15 cellular contexts compared by ENCODE assay signal in genomic region chr2:10494351-10495066, GRCh38. TPM values are rescaled to one million over a fixed set of nuclear protein-coding genes. Genes with fewer than 3 reads are reported as not detected.
DNase-seq lines count a peak whose midpoint lies in the region; ATAC-seq and TF ChIP-seq lines count a peak whose summit lies in the region.
"Had no signal": no experiment of that assay in that cellular context is flagged by ENCODE, and none has a peak within 500 bp of the region (broad histone marks: within the 10 kb centered on the region; RNA-seq: fewer than 3 reads in every experiment).

No MANE protein-coding gene starts in this region.

- no peaks in the 10 kb centered on the region for H3K36me3 ChIP-seq in CD4-positive, alpha-beta memory T cell (ENCODE audit: insufficient read depth, low read length)
- H3K36me3 ChIP-seq in IMR-90 (ENCODE audit: control insufficient read depth, insufficient read depth, low read length): no peaks in the 10 kb centered on the region
- H3K36me3 ChIP-seq in effector memory CD4-positive, alpha-beta T cell (ENCODE audit: control insufficient read depth, insufficient read depth, low read length): no peaks in the 10 kb centered on the region
- H3K36me3 ChIP-seq: BE2C had no signal

- H3K27ac ChIP-seq in CD4-positive, alpha-beta memory T cell (ENCODE audit: low read depth, low read length): peak overlapping the region; percentile 49
- H3K27ac ChIP-seq in IMR-90 (ENCODE audit: insufficient read depth, low read length): no peak overlapping the region
- peak overlapping the region; percentile 42 for H3K27ac ChIP-seq in effector memory CD4-positive, alpha-beta T cell (ENCODE audit: insufficient read depth, low read length, poor library complexity, severe bottlenecking)
- H3K27ac ChIP-seq: testis had no signal

- DNase-seq in CD4-positive, alpha-beta memory T cell: no peak
- no peak for DNase-seq in IMR-90
- DNase-seq in effector memory CD4-positive, alpha-beta T cell: no peak
- peak; percentile 16 for DNase-seq in stimulated activated CD8-positive, alpha-beta memory T cell treated with anti-CD3 and anti-CD28 coated beads, Interleukin-4, amount 100 ng/mL, for 48 hours
- no peak for DNase-seq in activated T-helper 1 cell treated with anti-CD3 and anti-CD28 coated beads, Interleukin-12 subunit alpha, Interleukin-12 subunit beta, Interleukin-2, Interleukin-4 antibody, amounts not matched to agents 30 ng/mL and 10 ng/mL and 1 ng/mL, durations not matched to agents 14 hours and 24 hours and 36 hours (ENCODE audit: low spot score)
- DNase-seq: BE2C, NCI-H187, testis had no signal

- no peak overlapping the region for H4K8ac ChIP-seq in IMR-90 (ENCODE audit: low read depth in 2 of 2, low read length in 2 of 2)

- 81% methylated on average over 5 of the region's 13 CpGs; no CpG with 5 or more reads in 1 of the 2 experiments for WGBS in IMR-90 (ENCODE audit: extremely low coverage in 2 of 2, insufficient read length in 1 of 2), 2 experiments

- H2BK20ac ChIP-seq in IMR-90 (ENCODE audit: low read depth, low read length): no peak overlapping the region

- no peak overlapping the region for H3K23ac ChIP-seq in IMR-90 (ENCODE audit: low read depth, low read length)

- peak overlapping the region; percentile 67; the same call in 1 of the 2 replicates for H2AK5ac ChIP-seq in IMR-90 (ENCODE audit: low read depth, low read length)

- H3K9me3 Mint-ChIP-seq in CD4-positive, alpha-beta memory T cell: peaks cover 0 to 6% (median 3%) of the 10 kb centered on the region in 8 donors
- no peaks in the 10 kb centered on the region for H3K9me3 Mint-ChIP-seq in activated T-helper 1 cell treated with anti-CD3 and anti-CD28 coated beads, Interleukin-12 subunit alpha, Interleukin-12 subunit beta, Interleukin-2, Interleukin-4 antibody, amounts not matched to agents 30 ng/mL and 10 ng/mL and 1 ng/mL, durations not matched to agents 14 hours and 24 hours and 36 hours
- H3K9me3 Mint-ChIP-seq: dendritic cell treated with granulocyte-macrophage colony-stimulating factor and Interleukin-4, amounts not matched to agents 40 ng/mL and 50 ng/mL, for 4 days had no signal

- intact Hi-C loops in CD4-positive, alpha-beta memory T cell (cut with micrococcal nuclease): no loop called here
- intact Hi-C loops in IMR-90 (cut with micrococcal nuclease): no loop called here
- intact Hi-C loops in activated T-helper 1 cell treated with anti-CD3 and anti-CD28 coated beads, Interleukin-12 subunit alpha, Interleukin-12 subunit beta, Interleukin-2, Interleukin-4 antibody, amounts not matched to agents 30 ng/mL and 10 ng/mL and 1 ng/mL, durations not matched to agents 14 hours and 24 hours and 36 hours (cut with micrococcal nuclease): loop anchor here (5.0 kb wide), 1 partner anchor 158 kb away; no protein-coding TSS in a partner anchor

- no peak overlapping the region for H3K4me2 ChIP-seq in IMR-90 (ENCODE audit: low read depth, low read length)

- no peaks in the 10 kb centered on the region for H3K9me3 ChIP-seq in CD4-positive, alpha-beta memory T cell (ENCODE audit: control insufficient read depth in 1 of 2, low read length in 2 of 2)
- H3K9me3 ChIP-seq in IMR-90 (ENCODE audit: control insufficient read depth, insufficient read depth, low read length): peaks cover 3% of the 10 kb centered on the region
- no peaks in the 10 kb centered on the region for H3K9me3 ChIP-seq in effector memory CD4-positive, alpha-beta T cell (ENCODE audit: control insufficient read depth, low read length)
- H3K9me3 ChIP-seq: BE2C, testis had no signal

- no peak overlapping the region for H4K91ac ChIP-seq in IMR-90 (ENCODE audit: insufficient read depth, low read depth, low read length)

- TF ChIP-seq RAD21 in IMR-90 (IDR thresholded peaks at IDR 0.05; ENCODE audit: low read length): no peak

- no peak for TF ChIP-seq CTCF in IMR-90 (conservative IDR thresholded peaks at IDR 0.05; ENCODE audit: low read depth, low read length)

- H3K4me3 Mint-ChIP-seq in CD4-positive, alpha-beta memory T cell: no peak overlapping the region
- no peak overlapping the region for H3K4me3 Mint-ChIP-seq in activated T-helper 1 cell treated with anti-CD3 and anti-CD28 coated beads, Interleukin-12 subunit alpha, Interleukin-12 subunit beta, Interleukin-2, Interleukin-4 antibody, amounts not matched to agents 30 ng/mL and 10 ng/mL and 1 ng/mL, durations not matched to agents 14 hours and 24 hours and 36 hours
- H3K4me3 Mint-ChIP-seq: dendritic cell treated with granulocyte-macrophage colony-stimulating factor and Interleukin-4, amounts not matched to agents 40 ng/mL and 50 ng/mL, for 4 days; HFFc6; nephron had no signal

- no peaks in the 10 kb centered on the region for H3K79me1 ChIP-seq in IMR-90 (ENCODE audit: low read depth in 1 of 2, low read length in 2 of 2)

- CTCF ChIA-PET in CD4-positive, alpha-beta memory T cell (lab: Charles Lee; ENCODE audit: partially characterized antibody): interaction anchor here (0.7 to 2.5 kb wide), 2 partner anchors 10 to 46 kb away, joined by 5 to 9 read pairs; partner anchors contain the start of gene ODC1
- CTCF ChIA-PET in IMR-90 (lab: Yijun Ruan, JAX): no interaction called here

- peaks cover 8% of the 10 kb centered on the region; the same call in 1 of the 2 replicates for H3K9me1 ChIP-seq in IMR-90 (ENCODE audit: insufficient read depth, low read length)

- peak overlapping the region; percentile 37 for H2AK9ac ChIP-seq in IMR-90 (replicated peaks; ENCODE audit: low read depth, low read length, poor library complexity)

- ATAC-seq in IMR-90 (ENCODE audit: low read depth) (no peak), HG02884 (IDR thresholded peaks at IDR 0.05; ENCODE audit: unreplicated experiment) (no peak), HG02763 (IDR thresholded peaks at IDR 0.05; ENCODE audit: unreplicated experiment) (no peak)

- no peak overlapping the region for H4K5ac ChIP-seq in IMR-90 (ENCODE audit: low read depth, low read length)

- dilution Hi-C loops in IMR-90 (cut with HindIII; ENCODE audit: low sequenced_read_pairs, unreplicated experiment): no loop called here

- no peak overlapping the region for H3K9ac ChIP-seq in IMR-90 (ENCODE audit: low read depth, low read length)

- H2BK15ac ChIP-seq in IMR-90 (ENCODE audit: low read depth, low read length): no peak overlapping the region

- in situ Hi-C loops in IMR-90 (cut with MboI; ENCODE audit: low sequenced_read_pairs): no loop called here

- BruUV-seq in IMR-90 (replicated peaks; lab: Mats Ljungman, UMichigan): no TSS peak

- H2AFZ ChIP-seq in IMR-90 (replicated peaks; ENCODE audit: low read length, poor library complexity): peak overlapping the region; percentile 18

- no peak overlapping the region for H3K56ac ChIP-seq in IMR-90 (ENCODE audit: extremely low read depth, insufficient read depth, low read length)

- H3K27me3 ChIP-seq in CD4-positive, alpha-beta memory T cell (ENCODE audit: insufficient read depth, low read length): no peaks in the 10 kb centered on the region
- H3K27me3 ChIP-seq in IMR-90 (ENCODE audit: control insufficient read depth, insufficient read depth, low read length): peaks cover 26% of the 10 kb centered on the region
- H3K27me3 ChIP-seq in effector memory CD4-positive, alpha-beta T cell (replicated peaks; ENCODE audit: control insufficient read depth, insufficient read depth, low read length, poor library complexity, severe bottlenecking): no peaks in the 10 kb centered on the region
- H3K27me3 ChIP-seq: BE2C, testis had no signal

- H3K4ac ChIP-seq in IMR-90 (ENCODE audit: low read depth, low read length): no peak overlapping the region

- H4K20me1 ChIP-seq in IMR-90 (ENCODE audit: insufficient read depth, low read length): peaks cover 19% of the 10 kb centered on the region

- H3K4me1 ChIP-seq in CD4-positive, alpha-beta memory T cell (ENCODE audit: insufficient read depth, low read length): peaks cover 29% of the 10 kb centered on the region
- peaks cover 11% of the 10 kb centered on the region for H3K4me1 ChIP-seq in IMR-90 (ENCODE audit: control insufficient read depth, insufficient read depth, low read length)
- peaks cover 13% of the 10 kb centered on the region for H3K4me1 ChIP-seq in effector memory CD4-positive, alpha-beta T cell (ENCODE audit: control insufficient read depth, insufficient read depth, low read length, poor library complexity, severe bottlenecking)
- H3K4me1 ChIP-seq: BE2C, testis had no signal

- H3K27ac Mint-ChIP-seq in CD4-positive, alpha-beta memory T cell: peak overlapping the region; percentile 86 to 96 (median 92)
- no peak overlapping the region for H3K27ac Mint-ChIP-seq in activated T-helper 1 cell treated with anti-CD3 and anti-CD28 coated beads, Interleukin-12 subunit alpha, Interleukin-12 subunit beta, Interleukin-2, Interleukin-4 antibody, amounts not matched to agents 30 ng/mL and 10 ng/mL and 1 ng/mL, durations not matched to agents 14 hours and 24 hours and 36 hours
- H3K27ac Mint-ChIP-seq: dendritic cell treated with granulocyte-macrophage colony-stimulating factor and Interleukin-4, amounts not matched to agents 40 ng/mL and 50 ng/mL, for 4 days; HFFc6; nephron; progenitor cell of endocrine pancreas had no signal

- POLR2A ChIA-PET in CD4-positive, alpha-beta memory T cell (lab: Charles Lee; ENCODE audit: partially characterized antibody): interaction anchor here (0.6 to 3.6 kb wide), 2 partner anchors 47 to 73 kb away, joined by 3 to 50 read pairs; partner anchors contain the start of gene ODC1
- POLR2A ChIA-PET in IMR-90 (lab: Charles Lee; ENCODE audit: unreplicated experiment): no interaction called here

- no peak overlapping the region for H3K14ac ChIP-seq in IMR-90 (replicated peaks; ENCODE audit: low read depth, low read length)

- no peak overlapping the region for H2BK120ac ChIP-seq in IMR-90 (ENCODE audit: low read depth, low read length)

- no peak for TF ChIP-seq POLR2A in IMR-90 (IDR thresholded peaks at IDR 0.05; ENCODE audit: low read depth, low read length)

- H3K18ac ChIP-seq in IMR-90 (ENCODE audit: low read depth, low read length): no peak overlapping the region

- peaks cover 15 to 39% (median 21%) of the 10 kb centered on the region in 4 donors for H3K4me1 Mint-ChIP-seq in CD4-positive, alpha-beta memory T cell
- peaks cover 10% of the 10 kb centered on the region for H3K4me1 Mint-ChIP-seq in activated T-helper 1 cell treated with anti-CD3 and anti-CD28 coated beads, Interleukin-12 subunit alpha, Interleukin-12 subunit beta, Interleukin-2, Interleukin-4 antibody, amounts not matched to agents 30 ng/mL and 10 ng/mL and 1 ng/mL, durations not matched to agents 14 hours and 24 hours and 36 hours (ENCODE audit: low read depth)

- H2BK5ac ChIP-seq in IMR-90 (ENCODE audit: low read depth, low read length, poor library complexity, severe bottlenecking): no peak overlapping the region

- no peak overlapping the region for H3K4me3 ChIP-seq in CD4-positive, alpha-beta memory T cell (ENCODE audit: low read length in 2 of 2)
- H3K4me3 ChIP-seq in IMR-90 (ENCODE audit: insufficient read depth, low read depth, low read length): no peak overlapping the region
- no peak overlapping the region for H3K4me3 ChIP-seq in effector memory CD4-positive, alpha-beta T cell (ENCODE audit: insufficient read depth, low read depth, low read length, poor library complexity, severe bottlenecking)
- H3K4me3 ChIP-seq: testis had no signal

- H3K36me3 Mint-ChIP-seq in CD4-positive, alpha-beta memory T cell: no peaks in the 10 kb centered on the region
- peaks cover 2% of the 10 kb centered on the region for H3K36me3 Mint-ChIP-seq in activated T-helper 1 cell treated with anti-CD3 and anti-CD28 coated beads, Interleukin-12 subunit alpha, Interleukin-12 subunit beta, Interleukin-2, Interleukin-4 antibody, amounts not matched to agents 30 ng/mL and 10 ng/mL and 1 ng/mL, durations not matched to agents 14 hours and 24 hours and 36 hours (ENCODE audit: low read depth)
- H3K36me3 Mint-ChIP-seq: T-cell had no signal

- peaks cover 8 to 10% of the 10 kb centered on the region in 2 donors for H3K27me3 Mint-ChIP-seq in CD4-positive, alpha-beta memory T cell
- peaks cover 22% of the 10 kb centered on the region for H3K27me3 Mint-ChIP-seq in activated T-helper 1 cell treated with anti-CD3 and anti-CD28 coated beads, Interleukin-12 subunit alpha, Interleukin-12 subunit beta, Interleukin-2, Interleukin-4 antibody, amounts not matched to agents 30 ng/mL and 10 ng/mL and 1 ng/mL, durations not matched to agents 14 hours and 24 hours and 36 hours (ENCODE audit: insufficient read depth)

RNA-seq across cellular contexts. Expression of gene ODC1, which starts 46.4 kb away (rescaled TPM):
- 10 to 100 TPM; 32.5 to 35.4 TPM for total RNA-seq in CD4-positive, alpha-beta memory T cell
- 10 to 100 TPM; 54.3 to 63.5 TPM for polyA plus RNA-seq in CD4-positive, alpha-beta memory T cell
- total RNA-seq in IMR-90 (2012; rRNA removed): 204 and 251 TPM in 2 replicates
- 103 and 117 TPM in 2 replicates for polyA plus RNA-seq in IMR-90 (2012; rRNA removed)
- polyA plus RNA-seq in IMR-90 (2012; cell fraction: cytosol; rRNA removed): 55.7 and 87.1 TPM in 2 replicates
- polyA plus RNA-seq in IMR-90 (2012; cell fraction: nucleus; rRNA removed; ENCODE audit: low replicate concordance): 43.7 and 137 TPM in 2 replicates
- total RNA-seq in activated T-helper 1 cell treated with anti-CD3 and anti-CD28 coated beads, Interleukin-12 subunit alpha, Interleukin-12 subunit beta, Interleukin-2, Interleukin-4 antibody, amounts not matched to agents 30 ng/mL and 10 ng/mL and 1 ng/mL, durations not matched to agents 14 hours and 24 hours and 36 hours: 235 and 247 TPM in 2 replicates
